ENCODE assay signal across 18 cellular contexts in genomic region chr13:47046706-47047105, GRCh38.
DNase-seq lines count a peak whose midpoint lies in the region; ATAC-seq and TF ChIP-seq lines count a peak whose summit lies in the region.
"Had no signal": no experiment of that assay in that cellular context is flagged by ENCODE, and none has a peak within 500 bp of the region (broad histone marks: within the 10 kb centered on the region; RNA-seq: fewer than 3 reads in every experiment).

No MANE protein-coding gene starts in this region.

- H3K9ac ChIP-seq in SK-N-SH: no peak overlapping the region

- no peaks in the 10 kb centered on the region for H3K79me2 ChIP-seq in SK-N-SH (ENCODE audit: insufficient read depth)

- no peak for TF ChIP-seq EP300 in SK-N-SH (IDR thresholded peaks at IDR 0.05; ENCODE audit: borderline replicate concordance in 1 of 2, low read depth in 1 of 2, low read length in 1 of 2)

- H3K27ac Mint-ChIP-seq in mesothelial cell of epicardium: no peak overlapping the region
- H3K27ac Mint-ChIP-seq: T-cell had no signal

- H3K27me3 Mint-ChIP-seq in mesothelial cell of epicardium (ENCODE audit: low read depth): no peaks in the 10 kb centered on the region

- no peak for DNase-seq in SK-N-SH
- DNase-seq in mesothelial cell of epicardium (ENCODE audit: low spot score in 2 of 2, unreplicated experiment in 2 of 2): no peak
- no peak for DNase-seq in cortex of kidney (lab: John Stamatoyannopoulos, UW)
- DNase-seq in stimulated activated CD4-positive, alpha-beta T cell treated with anti-CD3 and anti-CD28 coated beads, Interleukin-2, amount 100 ng/mL, for 24 hours: no peak
- DNase-seq: GF-D8; MM.1S; NCI-H1092; NCI-H1436 treated with DMSO at 0.1 percent for 48 hours; NCI-H2029; NCI-H526; NK-92 treated with Interleukin-12 subunit alpha and Interleukin-12 subunit beta, amount 100 ng/mL, for 24 hours; T-cell had no signal

- H3K27me3 ChIP-seq in SK-N-SH (ENCODE audit: insufficient read depth): no peaks in the 10 kb centered on the region

- H3K36me3 Mint-ChIP-seq in mesothelial cell of epicardium: no peaks in the 10 kb centered on the region
- H3K36me3 Mint-ChIP-seq: T-cell had no signal

- CTCF ChIA-PET in SK-N-SH (lab: Yijun Ruan, JAX): interaction anchor here (0.7 to 0.9 kb wide), 2 partner anchors 78 to 118 kb away, joined by 3 read pairs; no protein-coding TSS in a partner anchor

- H2AFZ ChIP-seq in SK-N-SH (ENCODE audit: low read depth): no peak overlapping the region

- TF ChIP-seq CTCF in SK-N-SH (IDR thresholded peaks at IDR 0.05) (no peak), mesothelial cell of epicardium (IDR thresholded peaks at IDR 0.05; ENCODE audit: unreplicated experiment) (no peak)

- no peaks in the 10 kb centered on the region for H3K9me3 ChIP-seq in SK-N-SH

- H3K4me1 ChIP-seq in SK-N-SH (ENCODE audit: control insufficient read depth in 1 of 2, insufficient read depth in 2 of 2, low read depth in 1 of 2, low read length in 1 of 2): no peaks in the 10 kb centered on the region

- no peaks in the 10 kb centered on the region for H3K9me2 ChIP-seq in SK-N-SH

- POLR2A ChIA-PET in SK-N-SH (lab: Yijun Ruan, JAX): no interaction called here

- no peak for TF ChIP-seq RAD21 in SK-N-SH (IDR thresholded peaks at IDR 0.05; ENCODE audit: low read length)

- H4K20me1 ChIP-seq in SK-N-SH (ENCODE audit: insufficient read depth): no peaks in the 10 kb centered on the region

- H3K4me1 Mint-ChIP-seq in mesothelial cell of epicardium: peaks cover 19% of the 10 kb centered on the region
- H3K4me1 Mint-ChIP-seq: T-cell had no signal

- H3F3A ChIP-seq in SK-N-SH (replicated peaks; ENCODE audit: insufficient read depth): no peaks in the 10 kb centered on the region

- no peak overlapping the region for H3K4me3 Mint-ChIP-seq in mesothelial cell of epicardium
- H3K4me3 Mint-ChIP-seq: T-cell had no signal

- no peak overlapping the region for H3K27ac ChIP-seq in SK-N-SH (ENCODE audit: low read depth in 2 of 2, low read length in 1 of 2)
- H3K27ac ChIP-seq: 22Rv1 had no signal

- H3K36me3 ChIP-seq in SK-N-SH (replicated peaks in 1 of 2; ENCODE audit: control insufficient read depth in 1 of 2, insufficient read depth in 2 of 2, low read length in 1 of 2): no peaks in the 10 kb centered on the region

- H3K9me3 Mint-ChIP-seq in mesothelial cell of epicardium: peaks cover 5% of the 10 kb centered on the region
- H3K9me3 Mint-ChIP-seq: T-cell had no signal

- ATAC-seq in SK-N-SH treated with all-trans-retinoic acid at 6 μM for 48 hours (no peak), GM19328 (IDR thresholded peaks at IDR 0.05; ENCODE audit: unreplicated experiment) (peak; percentile 53), HG02884 (IDR thresholded peaks at IDR 0.05; ENCODE audit: unreplicated experiment) (peak; percentile 47), GM21619 (IDR thresholded peaks at IDR 0.05; ENCODE audit: unreplicated experiment) (no peak)
- ATAC-seq: Right ventricle myocardium inferior, T-cell had no signal

- 43% methylated on average over 2 of the region's 2 CpGs for WGBS in SK-N-SH (ENCODE audit: low lambda C conversion rate)

- no peak overlapping the region for H3K4me2 ChIP-seq in SK-N-SH

- no peak overlapping the region for H3K4me3 ChIP-seq in SK-N-SH (ENCODE audit: low read depth in 2 of 2, low read length in 1 of 2)

TF ChIP-seq in SK-N-SH, 30 proteins besides CTCF, POLR2A, EP300 and RAD21:
- TF ChIP-seq PBX3 (IDR thresholded peaks at IDR 0.05) (no peak), RFX5 (IDR thresholded peaks at IDR 0.05; ENCODE audit: low read length) (no peak), REST (IDR thresholded peaks at IDR 0.05; ENCODE audit: low read depth, low read length) (peak; percentile 39; the same call in 1 of the 2 replicates)

TF ChIP-seq in SK-N-SH treated with all-trans-retinoic acid at 6 μM for 48 hours, 23 proteins besides CTCF, POLR2A, EP300 and RAD21 (continues in another document):
- no peak for TF ChIP-seq ISL1 (CRISPR knock-in tag; IDR thresholded peaks at IDR 0.05)
- TF ChIP-seq BACH2 (CRISPR knock-in tag; IDR thresholded peaks at IDR 0.05; ENCODE audit: borderline replicate concordance): no peak
- TF ChIP-seq ESRRG (CRISPR knock-in tag; IDR thresholded peaks at IDR 0.05): no peak
- no peak for TF ChIP-seq PPARA (CRISPR knock-in tag; IDR thresholded peaks at IDR 0.05; ENCODE audit: borderline replicate concordance)
- no peak for TF ChIP-seq RARB (CRISPR knock-in tag; IDR thresholded peaks at IDR 0.05)
- TF ChIP-seq ZNF70 (CRISPR knock-in tag; IDR thresholded peaks at IDR 0.05): no peak
- no peak for TF ChIP-seq POU6F1 (CRISPR knock-in tag; IDR thresholded peaks at IDR 0.05; ENCODE audit: borderline replicate concordance, low read depth)
- TF ChIP-seq CREB5 (CRISPR knock-in tag; IDR thresholded peaks at IDR 0.05; ENCODE audit: low read depth): no peak
- no peak for TF ChIP-seq SNAI2 (CRISPR knock-in tag; IDR thresholded peaks at IDR 0.05)
- TF ChIP-seq GLIS3 (CRISPR knock-in tag; IDR thresholded peaks at IDR 0.05): no peak
- no peak for TF ChIP-seq ARNTL (CRISPR knock-in tag; IDR thresholded peaks at IDR 0.05; ENCODE audit: borderline replicate concordance, low read depth)
- no peak for TF ChIP-seq TSHZ2 (CRISPR knock-in tag; IDR thresholded peaks at IDR 0.05)
- no peak for TF ChIP-seq ZC3H10 (CRISPR knock-in tag; IDR thresholded peaks at IDR 0.05)
- no peak for TF ChIP-seq CSRNP3 (CRISPR knock-in tag; IDR thresholded peaks at IDR 0.05)
- no peak for TF ChIP-seq TOX (CRISPR knock-in tag; IDR thresholded peaks at IDR 0.05; ENCODE audit: borderline replicate concordance)
- TF ChIP-seq OSR1 (CRISPR knock-in tag; IDR thresholded peaks at IDR 0.05): no peak
- no peak for TF ChIP-seq CSDC2 (CRISPR knock-in tag; IDR thresholded peaks at IDR 0.05)

Comparison
In these comparisons a context has a peak if more than half of its experiments do, and no peak if none do; other contexts are left out.
1. ATAC-seq: peak in GM19328 (single experiment) and HG02884 (single experiment); none in SK-N-SH treated with all-trans-retinoic acid at 6 μM for 48 hours (single experiment) and GM21619 (single experiment).